Comparison of ENCODE assay signal across 1 cellular context in the genomic region with DNA sequence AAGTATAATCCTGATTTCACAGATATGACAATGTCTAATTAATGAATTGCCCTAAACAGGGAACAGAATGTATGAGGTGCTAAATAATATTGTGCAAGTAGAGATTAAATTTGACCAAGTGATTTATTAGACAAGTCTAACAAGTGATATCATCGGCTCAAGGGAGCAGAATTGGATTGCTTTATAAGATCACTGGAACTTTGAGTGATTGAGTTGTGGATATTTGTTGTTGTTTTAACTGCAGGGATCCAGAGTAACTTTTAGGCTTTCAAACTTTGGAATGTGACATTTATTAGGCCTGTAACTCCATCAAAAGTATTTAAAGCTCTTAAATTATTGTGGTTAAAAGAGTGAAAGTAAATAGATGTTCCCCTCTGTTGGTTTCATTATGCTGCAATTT.
TF ChIP-seq lines count a peak whose summit lies in the region.

No MANE protein-coding gene starts in this region.

TF ChIP-seq in HEK293, 187 proteins besides CTCF, POLR2A, EP300 and RAD21 (continued from another document):
- TF ChIP-seq, protein P1, sequence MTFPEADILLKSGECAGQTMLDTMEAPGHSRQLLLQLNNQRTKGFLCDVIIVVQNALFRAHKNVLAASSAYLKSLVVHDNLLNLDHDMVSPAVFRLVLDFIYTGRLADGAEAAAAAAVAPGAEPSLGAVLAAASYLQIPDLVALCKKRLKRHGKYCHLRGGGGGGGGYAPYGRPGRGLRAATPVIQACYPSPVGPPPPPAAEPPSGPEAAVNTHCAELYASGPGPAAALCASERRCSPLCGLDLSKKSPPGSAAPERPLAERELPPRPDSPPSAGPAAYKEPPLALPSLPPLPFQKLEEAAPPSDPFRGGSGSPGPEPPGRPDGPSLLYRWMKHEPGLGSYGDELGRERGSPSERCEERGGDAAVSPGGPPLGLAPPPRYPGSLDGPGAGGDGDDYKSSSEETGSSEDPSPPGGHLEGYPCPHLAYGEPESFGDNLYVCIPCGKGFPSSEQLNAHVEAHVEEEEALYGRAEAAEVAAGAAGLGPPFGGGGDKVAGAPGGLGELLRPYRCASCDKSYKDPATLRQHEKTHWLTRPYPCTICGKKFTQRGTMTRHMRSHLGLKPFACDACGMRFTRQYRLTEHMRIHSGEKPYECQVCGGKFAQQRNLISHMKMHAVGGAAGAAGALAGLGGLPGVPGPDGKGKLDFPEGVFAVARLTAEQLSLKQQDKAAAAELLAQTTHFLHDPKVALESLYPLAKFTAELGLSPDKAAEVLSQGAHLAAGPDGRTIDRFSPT (tag by site-specific recombination; IDR thresholded peaks at IDR 0.05): peak; percentile 74
- TF ChIP-seq ZNF658 (tag by site-specific recombination; IDR thresholded peaks at IDR 0.05): no peak
- 0 out of 2 replicates have a peak, but pooled peaks have one; percentile 21 for TF ChIP-seq GLI2 (tag by site-specific recombination; IDR thresholded peaks at IDR 0.05; ENCODE audit: borderline replicate concordance, low read depth)
- TF ChIP-seq ZNF140 (tag by site-specific recombination; IDR thresholded peaks at IDR 0.05): peak; percentile 58; the same call in 1 of the 2 replicates
- peak; percentile 42; the same call in 1 of the 2 replicates for TF ChIP-seq SCRT2 (tag by site-specific recombination; IDR thresholded peaks at IDR 0.05)
- peak; percentile 91 for TF ChIP-seq ZEB2 (tag by site-specific recombination; IDR thresholded peaks at IDR 0.05)
- TF ChIP-seq, protein P2, sequence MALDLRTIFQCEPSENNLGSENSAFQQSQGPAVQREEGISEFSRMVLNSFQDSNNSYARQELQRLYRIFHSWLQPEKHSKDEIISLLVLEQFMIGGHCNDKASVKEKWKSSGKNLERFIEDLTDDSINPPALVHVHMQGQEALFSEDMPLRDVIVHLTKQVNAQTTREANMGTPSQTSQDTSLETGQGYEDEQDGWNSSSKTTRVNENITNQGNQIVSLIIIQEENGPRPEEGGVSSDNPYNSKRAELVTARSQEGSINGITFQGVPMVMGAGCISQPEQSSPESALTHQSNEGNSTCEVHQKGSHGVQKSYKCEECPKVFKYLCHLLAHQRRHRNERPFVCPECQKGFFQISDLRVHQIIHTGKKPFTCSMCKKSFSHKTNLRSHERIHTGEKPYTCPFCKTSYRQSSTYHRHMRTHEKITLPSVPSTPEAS (tag by site-specific recombination; IDR thresholded peaks at IDR 0.05): peak; percentile 33; the same call in 1 of the 2 replicates
- TF ChIP-seq YY1 (tag by site-specific recombination; IDR thresholded peaks at IDR 0.05): no peak
- no peak for TF ChIP-seq YY2 (tag by site-specific recombination; IDR thresholded peaks at IDR 0.05)
- peak; percentile 57; the same call in 1 of the 2 replicates for TF ChIP-seq KLF10 (tag by site-specific recombination; IDR thresholded peaks at IDR 0.05)
- TF ChIP-seq, protein P3, sequence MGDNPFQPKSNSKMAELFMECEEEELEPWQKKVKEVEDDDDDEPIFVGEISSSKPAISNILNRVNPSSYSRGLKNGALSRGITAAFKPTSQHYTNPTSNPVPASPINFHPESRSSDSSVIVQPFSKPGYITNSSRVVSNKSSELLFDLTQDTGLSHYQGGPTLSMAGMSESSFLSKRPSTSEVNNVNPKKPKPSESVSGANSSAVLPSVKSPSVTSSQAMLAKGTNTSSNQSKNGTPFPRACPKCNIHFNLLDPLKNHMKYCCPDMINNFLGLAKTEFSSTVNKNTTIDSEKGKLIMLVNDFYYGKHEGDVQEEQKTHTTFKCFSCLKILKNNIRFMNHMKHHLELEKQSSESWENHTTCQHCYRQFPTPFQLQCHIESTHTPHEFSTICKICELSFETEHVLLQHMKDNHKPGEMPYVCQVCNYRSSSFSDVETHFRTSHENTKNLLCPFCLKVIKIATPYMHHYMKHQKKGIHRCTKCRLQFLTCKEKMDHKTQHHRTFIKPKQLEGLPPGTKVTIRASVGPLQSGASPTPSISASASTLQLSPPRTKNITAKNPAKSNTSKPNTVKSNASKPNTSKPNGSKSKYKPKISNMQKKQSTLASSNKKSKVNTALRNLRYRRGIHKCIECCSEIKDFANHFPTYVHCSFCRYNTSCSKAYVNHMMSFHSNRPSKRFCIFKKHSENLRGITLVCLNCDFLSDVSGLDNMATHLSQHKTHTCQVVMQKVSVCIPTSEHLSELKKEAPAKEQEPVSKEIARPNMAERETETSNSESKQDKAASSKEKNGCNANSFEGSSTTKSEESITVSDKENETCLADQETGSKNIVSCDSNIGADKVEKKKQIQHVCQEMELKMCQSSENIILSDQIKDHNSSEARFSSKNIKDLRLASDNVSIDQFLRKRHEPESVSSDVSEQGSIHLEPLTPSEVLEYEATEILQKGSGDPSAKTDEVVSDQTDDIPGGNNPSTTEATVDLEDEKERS (tag by site-specific recombination; IDR thresholded peaks at IDR 0.05): no peak
- no peak for TF ChIP-seq MZF1 (tag by site-specific recombination; IDR thresholded peaks at IDR 0.05; ENCODE audit: borderline replicate concordance)
- TF ChIP-seq ZNF132 (tag by site-specific recombination; IDR thresholded peaks at IDR 0.05; ENCODE audit: borderline replicate concordance): no peak
- TF ChIP-seq ZNF629 (tag by site-specific recombination; IDR thresholded peaks at IDR 0.05): peak; percentile 21; the same call in 1 of the 2 replicates
- TF ChIP-seq ZNF610 (tag by site-specific recombination; IDR thresholded peaks at IDR 0.05; ENCODE audit: borderline replicate concordance): peak; percentile 25; the same call in 1 of the 2 replicates
- TF ChIP-seq ZXDB (tag by site-specific recombination; IDR thresholded peaks at IDR 0.05): no peak
- TF ChIP-seq ZNF785 (tag by site-specific recombination; IDR thresholded peaks at IDR 0.05): no peak
- TF ChIP-seq OSR2 (tag by site-specific recombination; IDR thresholded peaks at IDR 0.05): peak; percentile 74; the same call in 1 of the 2 replicates
- TF ChIP-seq, protein P4, sequence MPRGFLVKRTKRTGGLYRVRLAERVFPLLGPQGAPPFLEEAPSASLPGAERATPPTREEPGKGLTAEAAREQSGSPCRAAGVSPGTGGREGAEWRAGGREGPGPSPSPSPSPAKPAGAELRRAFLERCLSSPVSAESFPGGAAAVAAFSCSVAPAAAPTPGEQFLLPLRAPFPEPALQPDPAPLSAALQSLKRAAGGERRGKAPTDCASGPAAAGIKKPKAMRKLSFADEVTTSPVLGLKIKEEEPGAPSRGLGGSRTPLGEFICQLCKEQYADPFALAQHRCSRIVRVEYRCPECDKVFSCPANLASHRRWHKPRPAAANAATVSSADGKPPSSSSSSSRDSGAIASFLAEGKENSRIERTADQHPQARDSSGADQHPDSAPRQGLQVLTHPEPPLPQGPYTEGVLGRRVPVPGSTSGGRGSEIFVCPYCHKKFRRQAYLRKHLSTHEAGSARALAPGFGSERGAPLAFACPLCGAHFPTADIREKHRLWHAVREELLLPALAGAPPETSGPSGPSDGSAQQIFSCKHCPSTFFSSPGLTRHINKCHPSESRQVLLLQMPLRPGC (tag by site-specific recombination; IDR thresholded peaks at IDR 0.05): 0 out of 2 replicates have a peak, but pooled peaks have one; percentile 25
- TF ChIP-seq ZNF169 (tag by site-specific recombination; IDR thresholded peaks at IDR 0.05): no peak
- TF ChIP-seq, protein P5, sequence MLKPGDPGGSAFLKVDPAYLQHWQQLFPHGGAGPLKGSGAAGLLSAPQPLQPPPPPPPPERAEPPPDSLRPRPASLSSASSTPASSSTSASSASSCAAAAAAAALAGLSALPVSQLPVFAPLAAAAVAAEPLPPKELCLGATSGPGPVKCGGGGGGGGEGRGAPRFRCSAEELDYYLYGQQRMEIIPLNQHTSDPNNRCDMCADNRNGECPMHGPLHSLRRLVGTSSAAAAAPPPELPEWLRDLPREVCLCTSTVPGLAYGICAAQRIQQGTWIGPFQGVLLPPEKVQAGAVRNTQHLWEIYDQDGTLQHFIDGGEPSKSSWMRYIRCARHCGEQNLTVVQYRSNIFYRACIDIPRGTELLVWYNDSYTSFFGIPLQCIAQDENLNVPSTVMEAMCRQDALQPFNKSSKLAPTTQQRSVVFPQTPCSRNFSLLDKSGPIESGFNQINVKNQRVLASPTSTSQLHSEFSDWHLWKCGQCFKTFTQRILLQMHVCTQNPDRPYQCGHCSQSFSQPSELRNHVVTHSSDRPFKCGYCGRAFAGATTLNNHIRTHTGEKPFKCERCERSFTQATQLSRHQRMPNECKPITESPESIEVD (tag by site-specific recombination; IDR thresholded peaks at IDR 0.05): peak; percentile 77
- TF ChIP-seq ZNF664 (tag by site-specific recombination; IDR thresholded peaks at IDR 0.05): peak; percentile 40
- TF ChIP-seq, protein P6, sequence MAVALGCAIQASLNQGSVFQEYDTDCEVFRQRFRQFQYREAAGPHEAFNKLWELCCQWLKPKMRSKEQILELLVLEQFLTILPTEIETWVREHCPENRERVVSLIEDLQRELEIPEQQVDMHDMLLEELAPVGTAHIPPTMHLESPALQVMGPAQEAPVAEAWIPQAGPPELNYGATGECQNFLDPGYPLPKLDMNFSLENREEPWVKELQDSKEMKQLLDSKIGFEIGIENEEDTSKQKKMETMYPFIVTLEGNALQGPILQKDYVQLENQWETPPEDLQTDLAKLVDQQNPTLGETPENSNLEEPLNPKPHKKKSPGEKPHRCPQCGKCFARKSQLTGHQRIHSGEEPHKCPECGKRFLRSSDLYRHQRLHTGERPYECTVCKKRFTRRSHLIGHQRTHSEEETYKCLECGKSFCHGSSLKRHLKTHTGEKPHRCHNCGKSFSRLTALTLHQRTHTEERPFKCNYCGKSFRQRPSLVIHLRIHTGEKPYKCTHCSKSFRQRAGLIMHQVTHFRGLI (tag by site-specific recombination; IDR thresholded peaks at IDR 0.05): no peak
- TF ChIP-seq ZFP41 (tag by site-specific recombination; IDR thresholded peaks at IDR 0.05; ENCODE audit: borderline replicate concordance): no peak
- 0 out of 2 replicates have a peak, but pooled peaks have one; percentile 10 for TF ChIP-seq ZNF366 (tag by site-specific recombination; conservative IDR thresholded peaks at IDR 0.05)
- TF ChIP-seq ZNF529 (tag by site-specific recombination; IDR thresholded peaks at IDR 0.05; ENCODE audit: insufficient replicate concordance): peak; percentile 2
- TF ChIP-seq IKZF3 (tag by site-specific recombination; IDR thresholded peaks at IDR 0.05): peak; percentile 52
- TF ChIP-seq FEZF1 (tag by site-specific recombination; IDR thresholded peaks at IDR 0.05): peak; percentile 96
- TF ChIP-seq, protein P7, sequence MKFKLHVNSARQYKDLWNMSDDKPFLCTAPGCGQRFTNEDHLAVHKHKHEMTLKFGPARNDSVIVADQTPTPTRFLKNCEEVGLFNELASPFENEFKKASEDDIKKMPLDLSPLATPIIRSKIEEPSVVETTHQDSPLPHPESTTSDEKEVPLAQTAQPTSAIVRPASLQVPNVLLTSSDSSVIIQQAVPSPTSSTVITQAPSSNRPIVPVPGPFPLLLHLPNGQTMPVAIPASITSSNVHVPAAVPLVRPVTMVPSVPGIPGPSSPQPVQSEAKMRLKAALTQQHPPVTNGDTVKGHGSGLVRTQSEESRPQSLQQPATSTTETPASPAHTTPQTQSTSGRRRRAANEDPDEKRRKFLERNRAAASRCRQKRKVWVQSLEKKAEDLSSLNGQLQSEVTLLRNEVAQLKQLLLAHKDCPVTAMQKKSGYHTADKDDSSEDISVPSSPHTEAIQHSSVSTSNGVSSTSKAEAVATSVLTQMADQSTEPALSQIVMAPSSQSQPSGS (tag by site-specific recombination; IDR thresholded peaks at IDR 0.05; ENCODE audit: low read depth): peak; percentile 81
- TF ChIP-seq, protein P8, sequence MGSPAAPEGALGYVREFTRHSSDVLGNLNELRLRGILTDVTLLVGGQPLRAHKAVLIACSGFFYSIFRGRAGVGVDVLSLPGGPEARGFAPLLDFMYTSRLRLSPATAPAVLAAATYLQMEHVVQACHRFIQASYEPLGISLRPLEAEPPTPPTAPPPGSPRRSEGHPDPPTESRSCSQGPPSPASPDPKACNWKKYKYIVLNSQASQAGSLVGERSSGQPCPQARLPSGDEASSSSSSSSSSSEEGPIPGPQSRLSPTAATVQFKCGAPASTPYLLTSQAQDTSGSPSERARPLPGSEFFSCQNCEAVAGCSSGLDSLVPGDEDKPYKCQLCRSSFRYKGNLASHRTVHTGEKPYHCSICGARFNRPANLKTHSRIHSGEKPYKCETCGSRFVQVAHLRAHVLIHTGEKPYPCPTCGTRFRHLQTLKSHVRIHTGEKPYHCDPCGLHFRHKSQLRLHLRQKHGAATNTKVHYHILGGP (tag by site-specific recombination; IDR thresholded peaks at IDR 0.05): peak; percentile 66
- TF ChIP-seq, protein P9, sequence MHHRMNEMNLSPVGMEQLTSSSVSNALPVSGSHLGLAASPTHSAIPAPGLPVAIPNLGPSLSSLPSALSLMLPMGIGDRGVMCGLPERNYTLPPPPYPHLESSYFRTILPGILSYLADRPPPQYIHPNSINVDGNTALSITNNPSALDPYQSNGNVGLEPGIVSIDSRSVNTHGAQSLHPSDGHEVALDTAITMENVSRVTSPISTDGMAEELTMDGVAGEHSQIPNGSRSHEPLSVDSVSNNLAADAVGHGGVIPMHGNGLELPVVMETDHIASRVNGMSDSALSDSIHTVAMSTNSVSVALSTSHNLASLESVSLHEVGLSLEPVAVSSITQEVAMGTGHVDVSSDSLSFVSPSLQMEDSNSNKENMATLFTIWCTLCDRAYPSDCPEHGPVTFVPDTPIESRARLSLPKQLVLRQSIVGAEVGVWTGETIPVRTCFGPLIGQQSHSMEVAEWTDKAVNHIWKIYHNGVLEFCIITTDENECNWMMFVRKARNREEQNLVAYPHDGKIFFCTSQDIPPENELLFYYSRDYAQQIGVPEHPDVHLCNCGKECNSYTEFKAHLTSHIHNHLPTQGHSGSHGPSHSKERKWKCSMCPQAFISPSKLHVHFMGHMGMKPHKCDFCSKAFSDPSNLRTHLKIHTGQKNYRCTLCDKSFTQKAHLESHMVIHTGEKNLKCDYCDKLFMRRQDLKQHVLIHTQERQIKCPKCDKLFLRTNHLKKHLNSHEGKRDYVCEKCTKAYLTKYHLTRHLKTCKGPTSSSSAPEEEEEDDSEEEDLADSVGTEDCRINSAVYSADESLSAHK (tag by site-specific recombination; IDR thresholded peaks at IDR 0.05): peak; percentile 51; the same call in 1 of the 2 replicates
- TF ChIP-seq ZIC2 (tag by site-specific recombination; IDR thresholded peaks at IDR 0.05): no peak
- TF ChIP-seq, protein P10, sequence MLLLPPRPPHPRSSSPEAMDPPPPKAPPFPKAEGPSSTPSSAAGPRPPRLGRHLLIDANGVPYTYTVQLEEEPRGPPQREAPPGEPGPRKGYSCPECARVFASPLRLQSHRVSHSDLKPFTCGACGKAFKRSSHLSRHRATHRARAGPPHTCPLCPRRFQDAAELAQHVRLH (tag by site-specific recombination; IDR thresholded peaks at IDR 0.05): peak; percentile 29; the same call in 1 of the 2 replicates
- TF ChIP-seq ZNF211 (tag by site-specific recombination; IDR thresholded peaks at IDR 0.05; ENCODE audit: low read depth): no peak
- peak; percentile 35; the same call in 1 of the 2 replicates for TF ChIP-seq SCRT1 (tag by site-specific recombination; IDR thresholded peaks at IDR 0.05; ENCODE audit: borderline replicate concordance)
- TF ChIP-seq ZNF561 (tag by site-specific recombination; IDR thresholded peaks at IDR 0.05; ENCODE audit: borderline replicate concordance): no peak
- TF ChIP-seq, protein P11, sequence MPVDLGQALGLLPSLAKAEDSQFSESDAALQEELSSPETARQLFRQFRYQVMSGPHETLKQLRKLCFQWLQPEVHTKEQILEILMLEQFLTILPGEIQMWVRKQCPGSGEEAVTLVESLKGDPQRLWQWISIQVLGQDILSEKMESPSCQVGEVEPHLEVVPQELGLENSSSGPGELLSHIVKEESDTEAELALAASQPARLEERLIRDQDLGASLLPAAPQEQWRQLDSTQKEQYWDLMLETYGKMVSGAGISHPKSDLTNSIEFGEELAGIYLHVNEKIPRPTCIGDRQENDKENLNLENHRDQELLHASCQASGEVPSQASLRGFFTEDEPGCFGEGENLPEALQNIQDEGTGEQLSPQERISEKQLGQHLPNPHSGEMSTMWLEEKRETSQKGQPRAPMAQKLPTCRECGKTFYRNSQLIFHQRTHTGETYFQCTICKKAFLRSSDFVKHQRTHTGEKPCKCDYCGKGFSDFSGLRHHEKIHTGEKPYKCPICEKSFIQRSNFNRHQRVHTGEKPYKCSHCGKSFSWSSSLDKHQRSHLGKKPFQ (tag by site-specific recombination; IDR thresholded peaks at IDR 0.05): no peak
